ENCODE assay signal across 14 cellular contexts in the genomic region with DNA sequence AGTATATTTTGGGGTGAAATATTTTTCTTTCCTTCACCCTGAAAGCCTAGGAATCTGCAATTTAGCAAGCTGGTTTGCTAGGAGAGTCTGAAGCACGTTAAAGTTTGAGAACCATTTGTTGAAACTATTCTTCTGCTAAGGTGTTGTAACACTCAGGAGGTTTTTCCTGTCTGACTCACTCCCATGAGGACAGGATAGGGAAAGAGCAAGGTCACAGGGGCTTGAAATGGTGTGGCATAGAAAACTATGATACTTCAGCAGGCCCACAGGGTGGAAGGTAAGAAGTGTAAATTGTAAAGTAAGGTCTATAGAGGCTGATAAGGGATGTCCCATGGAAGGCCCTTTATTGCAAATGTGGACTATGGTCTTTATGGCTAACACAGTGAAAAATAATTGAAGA.
A peak's percentile ranks its signal among the peaks of the same experiment; 100 is the strongest.
DNase-seq lines count a peak whose midpoint lies in the region; ATAC-seq lines count a peak whose summit lies in the region.
"Had no signal": no experiment of that assay in that cellular context is flagged by ENCODE, and none has a peak within 500 bp of the region (broad histone marks: within the 10 kb centered on the region; RNA-seq: fewer than 3 reads in every experiment).

No MANE protein-coding gene starts in this region.

- H3K27ac ChIP-seq in iPS-18a (ENCODE audit: low read length), result peak overlapping the region; percentile 16
- H3K27ac ChIP-seq: brain microvascular endothelial cell, spleen, tibial nerve had no signal

- peak; percentile 60 for DNase-seq in DMS53 (lab: John Stamatoyannopoulos, UW)
- DNase-seq in amniotic epithelial cell (ENCODE audit: low read depth), result peak; percentile 70
- no peak for DNase-seq in islet precursor cell
- no peak for DNase-seq in effector CD4-positive, alpha-beta T cell
- no peak for DNase-seq in NCI-H2171 treated with DMSO at 0.1 percent for 48 hours (lab: John Stamatoyannopoulos, UW)
- no peak for DNase-seq in COR-L47 (lab: John Stamatoyannopoulos, UW)
- DNase-seq: activated T-cell treated with anti-CD3 and anti-CD28 coated beads, Interleukin-2, amount 50 U/mL, for 48 hours; brain microvascular endothelial cell; NCI-H82; SK-N-SH; spleen had no signal

- H3K36me3 ChIP-seq in iPS-18a (ENCODE audit: control insufficient read depth, low read depth, low read length), result no peaks in the 10 kb centered on the region
- H3K36me3 ChIP-seq: brain microvascular endothelial cell had no signal

- peaks cover 2% of the 10 kb centered on the region for H3K9me3 ChIP-seq in iPS-18a (ENCODE audit: control insufficient read depth, low read depth, low read length)
- H3K9me3 ChIP-seq: SK-N-SH had no signal

- H3K9ac ChIP-seq in iPS-18a (ENCODE audit: low read length), result no peak overlapping the region
- H3K9ac ChIP-seq: SK-N-SH had no signal

- H3K4me1 ChIP-seq in iPS-18a (ENCODE audit: control insufficient read depth, low read depth, low read length), result peaks cover 33% of the 10 kb centered on the region
- H3K4me1 ChIP-seq: spleen, tibial nerve had no signal

- peak; percentile 3 for ATAC-seq in HG02798 (IDR thresholded peaks at IDR 0.05; ENCODE audit: poor library complexity, unreplicated experiment)

- H3K4me3 ChIP-seq in iPS-18a (ENCODE audit: low read length), result no peak overlapping the region
- H3K4me3 ChIP-seq: spleen, tibial nerve had no signal

- no peaks in the 10 kb centered on the region for H3K27me3 ChIP-seq in iPS-18a (ENCODE audit: control insufficient read depth, insufficient read depth, low read length)
- H3K27me3 ChIP-seq: brain microvascular endothelial cell, spleen, tibial nerve had no signal

Comparison
In these comparisons a context has a peak if more than half of its experiments do, and no peak if none do; other contexts are left out.
1. DNase-seq: peak in DMS53 (single experiment) and amniotic epithelial cell (single experiment); none in islet precursor cell (single experiment), effector CD4-positive, alpha-beta T cell (single experiment), NCI-H2171 treated with DMSO at 0.1 percent for 48 hours (single experiment) and COR-L47 (single experiment).